Comparison of ENCODE assay signal across 24 cellular contexts in the genomic region with DNA sequence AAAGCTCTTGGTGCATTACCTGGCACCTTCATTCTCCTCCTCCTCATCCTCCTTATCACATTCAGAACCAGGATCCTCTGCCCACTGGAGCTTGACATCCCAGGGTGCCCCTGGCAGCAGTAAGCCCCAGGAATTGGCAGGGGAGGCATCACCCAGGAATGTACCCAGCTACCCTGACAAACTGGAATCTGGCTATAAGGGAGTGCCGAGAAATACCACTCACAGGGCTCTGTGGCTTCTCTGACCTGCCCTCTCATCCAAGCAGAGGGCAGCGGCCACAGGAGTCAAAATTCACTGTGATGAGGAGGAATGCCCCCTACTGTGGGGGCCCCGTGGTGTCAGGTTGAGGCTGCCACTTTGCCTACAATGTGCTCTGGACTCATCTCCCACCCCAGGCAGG. TPM values are rescaled to one million over a fixed set of nuclear protein-coding genes. Genes with fewer than 3 reads are reported as not detected.
A peak's percentile ranks its signal among the peaks of the same experiment; 100 is the strongest.
DNase-seq lines count a peak whose midpoint lies in the region; ATAC-seq, FAIRE-seq and TF ChIP-seq lines count a peak whose summit lies in the region.
"Had no signal": no experiment of that assay in that cellular context is flagged by ENCODE, and none has a peak within 500 bp of the region (broad histone marks: within the 10 kb centered on the region; RNA-seq: fewer than 3 reads in every experiment).

No MANE protein-coding gene starts in this region.

- H3K27ac ChIP-seq in coronary artery: no peak overlapping the region
- H3K27ac ChIP-seq: C4-2B, RWPE1, SK-N-MC had no signal

- no peaks in the 10 kb centered on the region for H3K4me1 Mint-ChIP-seq in stimulated activated effector memory CD8-positive, alpha-beta T cell treated with anti-CD3 and anti-CD28 coated beads, Interleukin-12 subunit alpha, Interleukin-12 subunit beta, amount 100 ng/mL, for 72 hours
- H3K4me1 Mint-ChIP-seq in activated T-helper 17 cell treated with anti-CD3 and anti-CD28 coated beads, Interleukin-2, amount 50 U/mL, for 72 hours: no peaks in the 10 kb centered on the region
- H3K4me1 Mint-ChIP-seq: CD8-positive, alpha-beta memory T cell had no signal

- no peaks in the 10 kb centered on the region for H3K9me3 Mint-ChIP-seq in stimulated activated effector memory CD8-positive, alpha-beta T cell treated with anti-CD3 and anti-CD28 coated beads, Interleukin-12 subunit alpha, Interleukin-12 subunit beta, amount 100 ng/mL, for 72 hours
- H3K9me3 Mint-ChIP-seq in activated T-helper 17 cell treated with anti-CD3 and anti-CD28 coated beads, Interleukin-2, amount 50 U/mL, for 72 hours: no peaks in the 10 kb centered on the region
- H3K9me3 Mint-ChIP-seq: CD8-positive, alpha-beta memory T cell had no signal

- no peak for ATAC-seq in stimulated activated effector memory CD8-positive, alpha-beta T cell treated with anti-CD3 and anti-CD28 coated beads, Interleukin-12 subunit alpha, Interleukin-12 subunit beta, amount 100 ng/mL, for 72 hours
- no peak for ATAC-seq in activated T-helper 17 cell treated with anti-CD3 and anti-CD28 coated beads, Interleukin-2, amount 50 U/mL, for 72 hours (replicated peaks)
- ATAC-seq: PC-3 had no signal

- no peak overlapping the region for H3K4me3 ChIP-seq in coronary artery
- H3K4me3 ChIP-seq: HAP-1, SK-N-MC had no signal

- TF ChIP-seq CTCF in coronary artery (IDR thresholded peaks at IDR 0.05): no peak
- TF ChIP-seq CTCF in GM20000 (IDR thresholded peaks at IDR 0.05; ENCODE audit: extremely low read depth, missing control alignments): no peak
- TF ChIP-seq CTCF in D721Med (IDR thresholded peaks at IDR 0.05; ENCODE audit: insufficient read depth, missing control alignments): no peak

- FAIRE-seq in HTR-8/SVneo (lab: Jason Lieb, UNC) (peak; percentile 64), D721Med (lab: Jason Lieb, UNC) (no peak)

- H3K27ac Mint-ChIP-seq in stimulated activated effector memory CD8-positive, alpha-beta T cell treated with anti-CD3 and anti-CD28 coated beads, Interleukin-12 subunit alpha, Interleukin-12 subunit beta, amount 100 ng/mL, for 72 hours: peak overlapping the region; percentile 20
- H3K27ac Mint-ChIP-seq in activated T-helper 17 cell treated with anti-CD3 and anti-CD28 coated beads, Interleukin-2, amount 50 U/mL, for 72 hours: no peak overlapping the region
- H3K27ac Mint-ChIP-seq: CD8-positive, alpha-beta memory T cell had no signal

- DNase-seq in HTR-8/SVneo (ENCODE audit: insufficient read length, low spot score): no peak
- DNase-seq in coronary artery (ENCODE audit: low spot score): peak; percentile 29
- peak; percentile 67 for DNase-seq in mesenteric fat pad (ENCODE audit: low spot score)
- no peak for DNase-seq in stimulated activated effector memory CD8-positive, alpha-beta T cell treated with anti-CD3 and anti-CD28 coated beads, Interleukin-12 subunit alpha, Interleukin-12 subunit beta, amount 100 ng/mL, for 72 hours (ENCODE audit: low spot score in 2 of 2)
- DNase-seq in GM20000 (ENCODE audit: low spot score): no peak
- no peak for DNase-seq in amygdala (lab: John Stamatoyannopoulos, UW)
- no peak for DNase-seq in D721Med (ENCODE audit: insufficient read length, low spot score)
- DNase-seq: CD8-positive, alpha-beta memory T cell; EL; GF-D8; Karpas-422; NCI-H1694; NCI-H2081; NCI-H2171; NCI-H524 treated with DMSO at 0.1 percent for 48 hours; PC-3; SHP77 treated with DMSO at 0.1 percent for 48 hours; SW 1271 had no signal

- H3K27me3 Mint-ChIP-seq in activated T-helper 17 cell treated with anti-CD3 and anti-CD28 coated beads, Interleukin-2, amount 50 U/mL, for 72 hours: peaks cover 5% of the 10 kb centered on the region

- H3K4me3 Mint-ChIP-seq in stimulated activated effector memory CD8-positive, alpha-beta T cell treated with anti-CD3 and anti-CD28 coated beads, Interleukin-12 subunit alpha, Interleukin-12 subunit beta, amount 100 ng/mL, for 72 hours: no peak overlapping the region
- H3K4me3 Mint-ChIP-seq in activated T-helper 17 cell treated with anti-CD3 and anti-CD28 coated beads, Interleukin-2, amount 50 U/mL, for 72 hours: no peak overlapping the region

- no peaks in the 10 kb centered on the region for H3K36me3 Mint-ChIP-seq in stimulated activated effector memory CD8-positive, alpha-beta T cell treated with anti-CD3 and anti-CD28 coated beads, Interleukin-12 subunit alpha, Interleukin-12 subunit beta, amount 100 ng/mL, for 72 hours
- no peaks in the 10 kb centered on the region for H3K36me3 Mint-ChIP-seq in activated T-helper 17 cell treated with anti-CD3 and anti-CD28 coated beads, Interleukin-2, amount 50 U/mL, for 72 hours (ENCODE audit: low read depth)
- H3K36me3 Mint-ChIP-seq: CD8-positive, alpha-beta memory T cell had no signal

RNA-seq across cellular contexts. Expression of a gene that starts 19.6 kb away (rescaled TPM):
- total RNA-seq in mesenteric fat pad: 22.3 TPM
- under 1 TPM; 0.43 to 0.58 TPM for total RNA-seq in activated T-helper 17 cell treated with anti-CD3 and anti-CD28 coated beads, Interleukin-2, amount 50 U/mL, for 72 hours

RNA-seq across cellular contexts. Expression of a gene that starts 33.2 kb away (rescaled TPM):
- total RNA-seq in mesenteric fat pad: not detected
- not detected for total RNA-seq in activated T-helper 17 cell treated with anti-CD3 and anti-CD28 coated beads, Interleukin-2, amount 50 U/mL, for 72 hours
- total RNA-seq: CD8-positive, alpha-beta memory T cell; MCF 10A had no signal

RNA-seq across cellular contexts. Expression of a gene that starts 33.6 kb away (rescaled TPM):
- total RNA-seq in mesenteric fat pad: 121 TPM
- not detected for total RNA-seq in activated T-helper 17 cell treated with anti-CD3 and anti-CD28 coated beads, Interleukin-2, amount 50 U/mL, for 72 hours
- total RNA-seq: CD8-positive, alpha-beta memory T cell; MCF 10A; PC-3 had no signal

RNA-seq across cellular contexts. Expression of a gene that starts 34.6 kb away (rescaled TPM):
- 103 TPM for total RNA-seq in mesenteric fat pad
- total RNA-seq in activated T-helper 17 cell treated with anti-CD3 and anti-CD28 coated beads, Interleukin-2, amount 50 U/mL, for 72 hours: 10 to 100 TPM; 10.5 to 21.5 TPM

RNA-seq across cellular contexts. Expression of a gene that starts 54.8 kb away (rescaled TPM):
- total RNA-seq in mesenteric fat pad: not detected
- total RNA-seq in activated T-helper 17 cell treated with anti-CD3 and anti-CD28 coated beads, Interleukin-2, amount 50 U/mL, for 72 hours: not detected
- total RNA-seq: CD8-positive, alpha-beta memory T cell; MCF 10A; PC-3 had no signal

Comparison
In these comparisons a context has a peak if more than half of its experiments do, and no peak if none do; other contexts are left out.
1. DNase-seq: peak in coronary artery (single experiment) and mesenteric fat pad (single experiment); none in HTR-8/SVneo (single experiment), stimulated activated effector memory CD8-positive, alpha-beta T cell treated with anti-CD3 and anti-CD28 coated beads, Interleukin-12 subunit alpha, Interleukin-12 subunit beta, amount 100 ng/mL, for 72 hours (0 of 2), GM20000 (single experiment), amygdala (0 of 56) and D721Med (single experiment).
2. RNA of a gene that starts 19.6 kb away (total RNA-seq): 22.3 TPM in mesenteric fat pad (single experiment); 0.43 to 0.58 TPM in activated T-helper 17 cell treated with anti-CD3 and anti-CD28 coated beads, Interleukin-2, amount 50 U/mL, for 72 hours; every median in the first group is over 10 times any median in the second.
3. RNA of a gene that starts 33.6 kb away (total RNA-seq): 121 TPM in mesenteric fat pad (single experiment); not detected in activated T-helper 17 cell treated with anti-CD3 and anti-CD28 coated beads, Interleukin-2, amount 50 U/mL, for 72 hours; every median in the first group is over 100 times any median in the second.